In genomic region chr9:109192732-109193361, GRCh38 we compare ENCODE assay signal across 9 cellular contexts. TPM values are rescaled to one million over a fixed set of nuclear protein-coding genes. Genes with fewer than 3 reads are reported as not detected.
A peak's percentile ranks its signal among the peaks of the same experiment; 100 is the strongest.
DNase-seq lines count a peak whose midpoint lies in the region; ATAC-seq, FAIRE-seq and TF ChIP-seq lines count a peak whose summit lies in the region.
"Had no signal": no experiment of that assay in that cellular context is flagged by ENCODE, and none has a peak within 500 bp of the region (broad histone marks: within the 10 kb centered on the region; RNA-seq: fewer than 3 reads in every experiment).

No MANE protein-coding gene starts in this region.

- no peak overlapping the region for H3K27ac ChIP-seq in heart left ventricle
- no peak overlapping the region for H3K27ac ChIP-seq in right atrium auricular region
- no peak overlapping the region for H3K27ac ChIP-seq in Peyer's patch

- no peaks in the 10 kb centered on the region for H3K4me1 ChIP-seq in heart left ventricle
- no peaks in the 10 kb centered on the region for H3K4me1 ChIP-seq in right atrium auricular region
- no peaks in the 10 kb centered on the region for H3K4me1 ChIP-seq in Peyer's patch

- no peak for FAIRE-seq in GM12891 (lab: Jason Lieb, UNC)

- H3K27me3 ChIP-seq in heart left ventricle (no peaks in the 10 kb centered on the region), right atrium auricular region (no peaks in the 10 kb centered on the region), Peyer's patch (no peaks in the 10 kb centered on the region)

- no peaks in the 10 kb centered on the region for H3K36me3 ChIP-seq in heart left ventricle
- peaks cover 4% of the 10 kb centered on the region for H3K36me3 ChIP-seq in right atrium auricular region
- no peaks in the 10 kb centered on the region for H3K36me3 ChIP-seq in Peyer's patch

- TF ChIP-seq POLR2A in heart left ventricle (IDR thresholded peaks at IDR 0.05), result no peak
- no peak for TF ChIP-seq POLR2A in Peyer's patch (IDR thresholded peaks at IDR 0.05)
- no peak for TF ChIP-seq POLR2A in GM12891 (IDR thresholded peaks at IDR 0.05; ENCODE audit: low read depth, low read length)

- peak in 10 of 12 donors; percentile 16 to 49 (median 32) for TF ChIP-seq CTCF in heart left ventricle (IDR thresholded peaks at IDR 0.05)
- TF ChIP-seq CTCF in right atrium auricular region (IDR thresholded peaks at IDR 0.05), result peak in 1 of 2 donors; percentile 47
- TF ChIP-seq CTCF in Peyer's patch (IDR thresholded peaks at IDR 0.05), result peak in 3 of 6 experiments; percentile 37 to 49 (median 48)
- peak; percentile 13 for TF ChIP-seq CTCF in foreskin fibroblast (IDR thresholded peaks at IDR 0.05; ENCODE audit: low read depth, low read length)

- peak in 3 of 4 donors; percentile 38 to 65 (median 58) for ATAC-seq in heart left ventricle
- no peak for ATAC-seq in HG03108 (IDR thresholded peaks at IDR 0.05; ENCODE audit: unreplicated experiment)
- no peak for ATAC-seq in HG03045 (IDR thresholded peaks at IDR 0.05; ENCODE audit: unreplicated experiment)

- DNase-seq in heart left ventricle (no peak), right atrium auricular region (ENCODE audit: low spot score) (no peak), Peyer's patch (peak in 2 of 3 donors; percentile 51 to 57), foreskin fibroblast (no peak), GM12891 (ENCODE audit: insufficient read length, low spot score) (no peak)
- DNase-seq in effector CD4-positive, alpha-beta T cell, result no peak
- DNase-seq: DMS153 had no signal

- 39 to 51% (median 43%) methylated on average over 7 of the region's 7 CpGs for WGBS in heart left ventricle, 4 donors

- intact Hi-C loops in heart left ventricle (cut with DNase I), result loop anchor here in 5 of 10 donors (2.0 to 10.0 kb wide), 3 partner anchors 128 to 132 kb away; partner anchors contain the start of gene EPB41L4B (in 5 of the 5)

- H3K9me3 ChIP-seq in heart left ventricle, result no peaks in the 10 kb centered on the region
- H3K9me3 ChIP-seq in right atrium auricular region, result no peaks in the 10 kb centered on the region
- no peaks in the 10 kb centered on the region for H3K9me3 ChIP-seq in Peyer's patch

- H3K4me3 ChIP-seq in heart left ventricle (no peak overlapping the region), right atrium auricular region (no peak overlapping the region), Peyer's patch (no peak overlapping the region), foreskin fibroblast (ENCODE audit: low read depth in 1 of 2, low read length in 2 of 2) (no peak overlapping the region)

TF ChIP-seq in GM12891, 5 proteins besides CTCF, POLR2A, EP300 and RAD21:
- TF ChIP-seq TAF1 (IDR thresholded peaks at IDR 0.05; ENCODE audit: low read depth, low read length), result no peak
- TF ChIP-seq PAX5 (IDR thresholded peaks at IDR 0.05; ENCODE audit: insufficient read depth, low read length, severe bottlenecking), result no peak
- no peak for TF ChIP-seq SPI1 (IDR thresholded peaks at IDR 0.05; ENCODE audit: low read depth, low read length)
- TF ChIP-seq POLR2AphosphoS5 (IDR thresholded peaks at IDR 0.05; ENCODE audit: low read depth, low read length), result no peak
- TF ChIP-seq POU2F2 (IDR thresholded peaks at IDR 0.05; ENCODE audit: low read depth, low read length), result no peak

RNA-seq across cellular contexts. Expression of gene FRRS1L, which starts 25.8 kb away (rescaled TPM):
- 1 to 10 TPM in 7 of 9 donors, under 1 TPM in 2; 0.42 to 2.5 (median 1.8) TPM for total RNA-seq in heart left ventricle
- under 1 TPM; 0.04 to 0.08 TPM for polyA plus RNA-seq in heart left ventricle
- total RNA-seq in right atrium auricular region, result 1 to 10 TPM; 4.3 to 7.5 TPM
- total RNA-seq in Peyer's patch, result 1 to 10 TPM in 2 of 4 donors, under 1 TPM in 2; 0.80 to 3.8 (median 1.9) TPM
- polyA plus RNA-seq in GM12891 (2012; ENCODE audit: low read depth, missing spikeins), result not detected

Comparison
In these comparisons a context has a peak if more than half of its experiments do, and no peak if none do; other contexts are left out.
1. ATAC-seq: peak in heart left ventricle (3 of 4); none in HG03108 (single experiment) and HG03045 (single experiment).
2. DNase-seq: peak in Peyer's patch (2 of 3); none in heart left ventricle (0 of 5), right atrium auricular region (single experiment), foreskin fibroblast (0 of 2), effector CD4-positive, alpha-beta T cell (single experiment) and GM12891 (single experiment).